ENCODE assay signal across 14 cellular contexts in the genomic region with DNA sequence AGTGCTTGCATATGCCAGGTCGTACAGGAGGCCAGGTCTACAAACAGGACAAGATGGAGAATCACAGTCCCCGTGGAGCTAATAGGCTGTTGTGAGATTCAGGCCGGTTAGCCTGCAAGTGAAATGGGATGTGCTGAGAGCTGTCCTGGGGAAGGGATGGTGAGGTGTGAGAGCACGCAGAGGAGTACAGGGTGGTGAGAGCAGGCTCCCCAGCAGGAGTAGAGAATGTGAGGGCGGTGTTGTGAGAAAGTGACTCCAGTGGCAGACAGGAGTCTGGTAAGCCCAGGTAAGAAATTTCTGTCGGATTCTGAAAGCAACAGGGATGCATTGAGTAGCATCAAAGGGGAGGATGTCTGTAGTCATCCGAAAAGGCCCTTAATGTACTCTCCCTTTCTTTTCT. TPM values are rescaled to one million over a fixed set of nuclear protein-coding genes. Genes with fewer than 3 reads are reported as not detected.
A peak's percentile ranks its signal among the peaks of the same experiment; 100 is the strongest.
DNase-seq lines count a peak whose midpoint lies in the region; ATAC-seq, FAIRE-seq and TF ChIP-seq lines count a peak whose summit lies in the region.
"Had no signal": no experiment of that assay in that cellular context is flagged by ENCODE, and none has a peak within 500 bp of the region (broad histone marks: within the 10 kb centered on the region; RNA-seq: fewer than 3 reads in every experiment).

No MANE protein-coding gene starts in this region.

- no peak overlapping the region for H3K56ac ChIP-seq in IMR-90 (ENCODE audit: extremely low read depth, insufficient read depth, low read length)

- H2BK15ac ChIP-seq in IMR-90 (ENCODE audit: low read depth, low read length), result peak overlapping the region; percentile 9; the same call in 1 of the 3 replicates

- TF ChIP-seq CTCF in IMR-90 (conservative IDR thresholded peaks at IDR 0.05; ENCODE audit: low read depth, low read length), result no peak
- TF ChIP-seq CTCF in GM12878 (IDR thresholded peaks at IDR 0.05 in 2 of 3, conservative IDR thresholded peaks at IDR 0.05 in 1 of 3; ENCODE audit: control insufficient read depth in 2 of 3, extremely low read depth in 1 of 3, insufficient read depth in 1 of 3, low read depth in 3 of 3, low read length in 3 of 3), result no peak
- TF ChIP-seq CTCF in thyroid gland (IDR thresholded peaks at IDR 0.05), result no peak

- TF ChIP-seq EP300 in GM12878 (IDR thresholded peaks at IDR 0.05; ENCODE audit: borderline replicate concordance in 1 of 2, control insufficient read depth in 1 of 2, low read depth in 2 of 2, low read length in 2 of 2), result no peak

- H2BK20ac ChIP-seq in IMR-90 (ENCODE audit: low read depth, low read length), result no peak overlapping the region

- peak overlapping the region; percentile 34; the same call in 1 of the 2 replicates for H3K4ac ChIP-seq in IMR-90 (ENCODE audit: low read depth, low read length)

- peak overlapping the region in 3 of 4 donors; percentile 74 to 76 (median 76) for H3K4me3 Mint-ChIP-seq in CD4-positive, CD25-positive, alpha-beta regulatory T cell
- peak overlapping the region; percentile 20 to 85 (median 75) for H3K4me3 Mint-ChIP-seq in naive thymus-derived CD8-positive, alpha-beta T cell

- H3K23ac ChIP-seq in IMR-90 (ENCODE audit: low read depth, low read length), result 0 out of 2 replicates have a peak overlapping the region, but pooled peaks have one; percentile 48

- H4K20me1 ChIP-seq in IMR-90 (ENCODE audit: insufficient read depth, low read length) (peaks cover 30% of the 10 kb centered on the region), GM12878 (ENCODE audit: control insufficient read depth, insufficient read depth) (no peaks in the 10 kb centered on the region)

- peak overlapping the region; percentile 97 for H3K27ac ChIP-seq in CD4-positive, CD25-positive, alpha-beta regulatory T cell (ENCODE audit: insufficient read depth, low read length, poor library complexity, severe bottlenecking)
- H3K27ac ChIP-seq in IMR-90 (ENCODE audit: insufficient read depth, low read length) (no peak overlapping the region), GM12878 (ENCODE audit: control insufficient read depth, insufficient read depth) (peak overlapping the region; percentile 81), thyroid gland (no peak overlapping the region)
- H3K27ac ChIP-seq: ascending aorta, C4-2B, ovary had no signal

- peak overlapping the region; percentile 54; the same call in 1 of the 2 replicates for H3K14ac ChIP-seq in IMR-90 (replicated peaks; ENCODE audit: low read depth, low read length)

- SMC1A ChIA-PET in GM12878 (lab: Charles Lee; ENCODE audit: uncharacterized antibody, unreplicated experiment), result interaction anchor here (1.4 to 7.5 kb wide), 6 partner anchors 9 to 75 kb away, joined by 4 to 78 read pairs (median 12); a partner anchor contains a TSS

- dilution Hi-C loops in IMR-90 (cut with HindIII; ENCODE audit: low sequenced_read_pairs, unreplicated experiment), result no loop called here

- H3K9me3 ChIP-seq in CD4-positive, CD25-positive, alpha-beta regulatory T cell (ENCODE audit: control insufficient read depth in 2 of 2, low read length in 2 of 2), result no peaks in the 10 kb centered on the region
- no peaks in the 10 kb centered on the region for H3K9me3 ChIP-seq in IMR-90 (ENCODE audit: control insufficient read depth, insufficient read depth, low read length)
- no peaks in the 10 kb centered on the region for H3K9me3 ChIP-seq in GM12878 (replicated peaks; ENCODE audit: control insufficient read depth, insufficient read depth, low read length)
- no peaks in the 10 kb centered on the region for H3K9me3 ChIP-seq in thyroid gland
- H3K9me3 ChIP-seq: ascending aorta, heart right ventricle, ovary, SK-N-SH had no signal

- TF ChIP-seq POLR2A in IMR-90 (IDR thresholded peaks at IDR 0.05; ENCODE audit: low read depth, low read length), result no peak
- TF ChIP-seq POLR2A in GM12878 (IDR thresholded peaks at IDR 0.05; ENCODE audit: low read depth, low read length), result no peak
- no peak for TF ChIP-seq POLR2A in thyroid gland (IDR thresholded peaks at IDR 0.05)

- 0 out of 2 replicates have a peak overlapping the region, but pooled peaks have one; percentile 17 for H2BK120ac ChIP-seq in IMR-90 (ENCODE audit: low read depth, low read length)

- H3K36me3 ChIP-seq in CD4-positive, CD25-positive, alpha-beta regulatory T cell (ENCODE audit: control insufficient read depth, insufficient read depth, low read length), result peaks cover 3% of the 10 kb centered on the region
- H3K36me3 ChIP-seq in IMR-90 (ENCODE audit: control insufficient read depth, insufficient read depth, low read length) (peaks cover 3% of the 10 kb centered on the region), GM12878 (ENCODE audit: control insufficient read depth in 2 of 2, insufficient read depth in 2 of 2, low read length in 1 of 2) (no peaks in the 10 kb centered on the region; a peak in 2 of 4 replicates), thyroid gland (peaks cover 0 to 5% of the 10 kb centered on the region in 2 donors)
- H3K36me3 ChIP-seq: ovary had no signal

- in situ Hi-C loops in IMR-90 (cut with MboI; ENCODE audit: low sequenced_read_pairs) (no loop called here), GM12878 (cut with MboI) (no loop called here)

- ATAC-seq in CD4-positive, CD25-positive, alpha-beta regulatory T cell (ENCODE audit: low read depth in 2 of 2), result no peak
- ATAC-seq in IMR-90 (ENCODE audit: low read depth), result no peak
- no peak for ATAC-seq in GM12878
- no peak for ATAC-seq in naive thymus-derived CD8-positive, alpha-beta T cell
- no peak for ATAC-seq in GM18907 (IDR thresholded peaks at IDR 0.05; ENCODE audit: unreplicated experiment)

- RAD21 ChIA-PET in GM12878 (lab: Charles Lee; ENCODE audit: unreplicated experiment), result interaction anchor here (1.0 to 7.5 kb wide), 6 partner anchors 8 to 88 kb away, joined by 3 to 99 read pairs (median 5); a partner anchor contains a TSS

- CTCF ChIA-PET in IMR-90 (lab: Yijun Ruan, JAX) (no interaction called here), GM12878 (lab: Yijun Ruan, JAX) (interaction anchor here (0.6 to 1.0 kb wide), 3 partner anchors 18 to 79 kb away, joined by 3 read pairs; no protein-coding TSS in a partner anchor)

- peak overlapping the region; percentile 9 for H2BK5ac ChIP-seq in IMR-90 (ENCODE audit: low read depth, low read length, poor library complexity, severe bottlenecking)

- peaks cover 30% of the 10 kb centered on the region for H3K36me3 Mint-ChIP-seq in CD4-positive, CD25-positive, alpha-beta regulatory T cell
- peaks cover 0 to 45% (median 25%) of the 10 kb centered on the region in 3 donors for H3K36me3 Mint-ChIP-seq in naive thymus-derived CD8-positive, alpha-beta T cell

- no peak overlapping the region for H2AK9ac ChIP-seq in IMR-90 (replicated peaks; ENCODE audit: low read depth, low read length, poor library complexity)

- 0 out of 2 replicates have a peak overlapping the region, but pooled peaks have one; percentile 2 for H3K18ac ChIP-seq in IMR-90 (ENCODE audit: low read depth, low read length)

- no peak overlapping the region for H4K8ac ChIP-seq in IMR-90 (ENCODE audit: low read depth in 2 of 2, low read length in 2 of 2)

- H4K91ac ChIP-seq in IMR-90 (ENCODE audit: insufficient read depth, low read depth, low read length), result no peak overlapping the region

- no TSS peak for BruUV-seq in IMR-90 (replicated peaks; lab: Mats Ljungman, UMichigan)
- no TSS peak for BruUV-seq in GM12878 (replicated peaks; lab: Mats Ljungman, UMichigan)

- intact Hi-C loops in IMR-90 (cut with micrococcal nuclease) (no loop called here), GM12878 (cut with micrococcal nuclease; ENCODE audit: unreplicated experiment) (loop anchor here (2.0 kb wide), 2 partner anchors 51 to 75 kb away; a partner anchor contains a TSS), thyroid gland (cut with DNase I) (no loop called here)

- H3K27ac Mint-ChIP-seq in CD4-positive, CD25-positive, alpha-beta regulatory T cell, result peak overlapping the region; percentile 98 to 100 (median 99)
- peak overlapping the region; percentile 96 to 100 (median 99) for H3K27ac Mint-ChIP-seq in naive thymus-derived CD8-positive, alpha-beta T cell

- peaks cover 98% of the 10 kb centered on the region for H3K4me1 ChIP-seq in CD4-positive, CD25-positive, alpha-beta regulatory T cell (ENCODE audit: control insufficient read depth, insufficient read depth, low read length, poor library complexity, severe bottlenecking)
- H3K4me1 ChIP-seq in IMR-90 (ENCODE audit: control insufficient read depth, insufficient read depth, low read length) (peaks cover 17% of the 10 kb centered on the region), GM12878 (ENCODE audit: control insufficient read depth, insufficient read depth, low read length) (peaks cover 63% of the 10 kb centered on the region), thyroid gland (peaks cover 3 to 15% of the 10 kb centered on the region in 2 donors)

- FAIRE-seq in GM12878 (lab: Jason Lieb, UNC), result no peak

- POLR2A ChIA-PET in IMR-90 (lab: Charles Lee; ENCODE audit: unreplicated experiment), result no interaction called here
- POLR2A ChIA-PET in GM12878 (lab: Charles Lee), result interaction anchor here (1.0 to 3.6 kb wide), 7 partner anchors 8 to 68 kb away, joined by 3 to 14 read pairs (median 3); no protein-coding TSS in a partner anchor
- POLR2A ChIA-PET in naive thymus-derived CD8-positive, alpha-beta T cell (lab: Charles Lee), result interaction anchor here (7.6 to 8.9 kb wide), 3 partner anchors 9 to 27 kb away, joined by 56 to 155 read pairs (median 138); no protein-coding TSS in a partner anchor

- H3K9ac ChIP-seq in IMR-90 (ENCODE audit: low read depth, low read length) (no peak overlapping the region), GM12878 (ENCODE audit: control insufficient read depth, insufficient read depth, low read length) (no peak overlapping the region)
- H3K9ac ChIP-seq: SK-N-SH had no signal

- no peak for TF ChIP-seq RAD21 in IMR-90 (IDR thresholded peaks at IDR 0.05; ENCODE audit: low read length)
- TF ChIP-seq RAD21 in GM12878 (IDR thresholded peaks at IDR 0.05; ENCODE audit: insufficient read depth, low read depth, low read length), result no peak

- peaks cover 0 to 16% of the 10 kb centered on the region in 2 experiments; a peak in 2 of 4 replicates for H3K79me1 ChIP-seq in IMR-90 (ENCODE audit: low read depth in 1 of 2, low read length in 2 of 2)

- no peak overlapping the region for H4K5ac ChIP-seq in IMR-90 (ENCODE audit: low read depth, low read length)

- H3K4me1 Mint-ChIP-seq in CD4-positive, CD25-positive, alpha-beta regulatory T cell, result peaks cover 52 to 97% (median 85%) of the 10 kb centered on the region in 4 donors
- peaks cover 68 to 100% (median 95%) of the 10 kb centered on the region in 4 donors for H3K4me1 Mint-ChIP-seq in naive thymus-derived CD8-positive, alpha-beta T cell

- 86% methylated on average over 5 of the region's 7 CpGs; no CpG with 5 or more reads in 1 of the 2 experiments for WGBS in IMR-90 (ENCODE audit: extremely low coverage in 2 of 2, insufficient read length in 1 of 2), 2 experiments
- WGBS in GM12878 (ENCODE audit: insufficient coverage, insufficient replicate concordance, low lambda C conversion rate, missing lambda C conversion rate), result 72% methylated on average over 7 of the region's 7 CpGs
- WGBS in thyroid gland, 2 donors, result 95 to 97% methylated on average over 7 of the region's 7 CpGs

- DNase-seq in CD4-positive, CD25-positive, alpha-beta regulatory T cell, result no peak
- no peak for DNase-seq in IMR-90
- DNase-seq in GM12878 (ENCODE audit: low read depth, low spot score), result no peak
- no peak for DNase-seq in naive thymus-derived CD8-positive, alpha-beta T cell
- no peak for DNase-seq in thyroid gland
- no peak for DNase-seq in DMS114 treated with DMSO at 0.1 percent for 48 hours (lab: John Stamatoyannopoulos, UW; ENCODE audit: unreplicated experiment)
- no peak for DNase-seq in D341Med (ENCODE audit: low spot score)
- DNase-seq: heart right ventricle, NCI-H2107, ovary, SK-N-SH had no signal

- H3K9me3 Mint-ChIP-seq in CD4-positive, CD25-positive, alpha-beta regulatory T cell, result peaks cover 0 to 1% (median 0%) of the 10 kb centered on the region in 7 donors
- no peaks in the 10 kb centered on the region for H3K9me3 Mint-ChIP-seq in naive thymus-derived CD8-positive, alpha-beta T cell

- H2AK5ac ChIP-seq in IMR-90 (ENCODE audit: low read depth, low read length), result peak overlapping the region; percentile 18

- H3K4me3 ChIP-seq in CD4-positive, CD25-positive, alpha-beta regulatory T cell (ENCODE audit: low read depth, low read length), result peak overlapping the region; percentile 56
- H3K4me3 ChIP-seq in IMR-90 (ENCODE audit: insufficient read depth, low read depth, low read length) (no peak overlapping the region), GM12878 (no peak overlapping the region), thyroid gland (replicated peaks in 1 of 3) (no peak overlapping the region)
- H3K4me3 ChIP-seq: ascending aorta, heart right ventricle, ovary had no signal

- peaks cover 21% of the 10 kb centered on the region for H3K79me2 ChIP-seq in GM12878 (ENCODE audit: control insufficient read depth, insufficient read depth, low read length)

- peaks cover 24% of the 10 kb centered on the region for H3K9me1 ChIP-seq in IMR-90 (ENCODE audit: insufficient read depth, low read length)

- peak overlapping the region; percentile 25; the same call in 1 of the 2 replicates for H3K4me2 ChIP-seq in IMR-90 (ENCODE audit: low read depth, low read length)
- H3K4me2 ChIP-seq in GM12878 (ENCODE audit: control insufficient read depth, insufficient read depth), result peak overlapping the region; percentile 0; the same call in 1 of the 2 replicates

- H2AFZ ChIP-seq in IMR-90 (replicated peaks; ENCODE audit: low read length, poor library complexity) (no peak overlapping the region), GM12878 (ENCODE audit: control insufficient read depth, low read depth, low read length) (no peak overlapping the region)

- no peaks in the 10 kb centered on the region for H3K27me3 Mint-ChIP-seq in CD4-positive, CD25-positive, alpha-beta regulatory T cell
- peaks cover 0 to 1% (median 0%) of the 10 kb centered on the region in 5 donors for H3K27me3 Mint-ChIP-seq in naive thymus-derived CD8-positive, alpha-beta T cell

- no peaks in the 10 kb centered on the region for H3K27me3 ChIP-seq in CD4-positive, CD25-positive, alpha-beta regulatory T cell (ENCODE audit: control insufficient read depth, insufficient read depth, low read length)
- no peaks in the 10 kb centered on the region for H3K27me3 ChIP-seq in IMR-90 (ENCODE audit: control insufficient read depth, insufficient read depth, low read length)
- no peaks in the 10 kb centered on the region for H3K27me3 ChIP-seq in GM12878 (replicated peaks in 1 of 2; ENCODE audit: control insufficient read depth in 2 of 2, insufficient read depth in 2 of 2, low read length in 1 of 2)
- no peaks in the 10 kb centered on the region for H3K27me3 ChIP-seq in thyroid gland
- H3K27me3 ChIP-seq: ascending aorta, heart right ventricle, ovary had no signal

RNA-seq across cellular contexts. Expression of a gene that starts 50.7 kb away (rescaled TPM):
- 206 TPM for total RNA-seq in CD4-positive, CD25-positive, alpha-beta regulatory T cell
- 100 to 1,000 TPM; 262 to 418 (median 324) TPM for polyA plus RNA-seq in CD4-positive, CD25-positive, alpha-beta regulatory T cell
- total RNA-seq in IMR-90 (2012; rRNA removed) (0.18 and 0.28 TPM in 2 replicates), GM12878 (2014; rRNA removed) (200 and 238 TPM in 2 replicates), GM12878 (2014; rRNA removed; fragmentation: Illumina TruSeq; extraction: Trizol) (224 and 226 TPM in 2 replicates), GM12878 (2021) (138 TPM in 2 replicates), thyroid gland (1 to 10 TPM; 2.5 to 9.7 (median 5.1) TPM)
- polyA plus RNA-seq in IMR-90 (2012; rRNA removed) (0.31 and 0.44 TPM in 2 replicates), GM12878 (2011; rRNA removed) (275 and 360 TPM in 2 replicates), GM12878 (2014; fragmentation: Illumina TruSeq; extraction: Trizol) (283 and 347 TPM in 2 replicates), GM12878 (2014; fragmentation: Nextera tagmentation; extraction: Ambion mirVana) (100 to 1,000 TPM; 333 to 669 TPM), GM12878 (2014; rRNA removed) (112 and 134 TPM in 2 replicates), GM12878 (2016; fragmentation: Nextera tagmentation; extraction: Ambion mirVana) (100 to 1,000 TPM; 209 to 225 TPM)
- 0.03 and 0.04 TPM in 2 replicates for polyA plus RNA-seq in IMR-90 (2012; cell fraction: cytosol; rRNA removed)
- 0.04 and 0.10 TPM in 2 replicates for polyA plus RNA-seq in IMR-90 (2012; cell fraction: nucleus; rRNA removed; ENCODE audit: low replicate concordance)
- total RNA-seq in GM12878 (2013; cell fraction: nucleolus; rRNA removed), result 568 and 600 TPM in 2 replicates
- polyA plus RNA-seq in GM12878 (2011; ENCODE audit: low read depth), result 73.1 TPM
- polyA plus RNA-seq in GM12878 (2011; cell fraction: cytosol; rRNA removed), result 142 and 158 TPM in 2 replicates
- polyA plus RNA-seq in GM12878 (2011; cell fraction: nucleus; rRNA removed), result 78.0 and 100 TPM in 2 replicates
- 60.7 and 150 TPM in 2 replicates for polyA plus RNA-seq in GM12878 (2012)
- 163 and 244 TPM in 2 replicates for polyA minus RNA-seq in GM12878 (2011; rRNA and poly(A)+ RNA removed)
- polyA minus RNA-seq in GM12878 (2011; cell fraction: cytosol; rRNA and poly(A)+ RNA removed), result 51.7 and 55.7 TPM in 2 replicates
- polyA minus RNA-seq in GM12878 (2011; cell fraction: nucleus; rRNA and poly(A)+ RNA removed), result 52.0 and 53.2 TPM in 2 replicates
- 10 to 100 TPM in 1 of 2 experiments, 1 to 10 TPM in 1; 8.4 to 10.4 TPM for total RNA-seq in naive thymus-derived CD8-positive, alpha-beta T cell
- polyA plus RNA-seq in naive thymus-derived CD8-positive, alpha-beta T cell, result 10 to 100 TPM in 2 of 3 donors, 1 to 10 TPM in 1; 9.2 to 35.5 (median 13.1) TPM

Comparison
In these comparisons a context has a peak if more than half of its experiments do, and no peak if none do; other contexts are left out.
1. H3K27ac ChIP-seq: peak in CD4-positive, CD25-positive, alpha-beta regulatory T cell (single experiment) and GM12878 (single experiment); none in IMR-90 (single experiment) and thyroid gland (0 of 3).
2. RNA of a gene that starts 50.7 kb away (total RNA-seq): 206 TPM in CD4-positive, CD25-positive, alpha-beta regulatory T cell (single experiment) and 138 to 600 TPM in GM12878; 8.4 to 10.4 TPM in naive thymus-derived CD8-positive, alpha-beta T cell, 2.5 to 9.7 TPM in thyroid gland and 0.18 to 0.28 TPM in IMR-90; every median in the first group is over 10 times any median in the second.